In genomic region chr1:96538883-96539282, GRCh38 we compare ENCODE assay signal across 8 cellular contexts.
DNase-seq lines count a peak whose midpoint lies in the region; ATAC-seq and TF ChIP-seq lines count a peak whose summit lies in the region.

No MANE protein-coding gene starts in this region.

- H3K27ac Mint-ChIP-seq in T-helper 17 cell, result no peak overlapping the region

- no peaks in the 10 kb centered on the region for H3K36me3 ChIP-seq in BJ (ENCODE audit: control insufficient read depth, insufficient read depth, low read length)
- no peaks in the 10 kb centered on the region for H3K36me3 ChIP-seq in cardiac muscle cell

- peaks cover 16% of the 10 kb centered on the region for H3K4me1 ChIP-seq in cardiac muscle cell (ENCODE audit: low read depth)

- CTCF ChIA-PET in BJ (lab: Yijun Ruan, JAX), result interaction anchor here (0.6 to 1.6 kb wide), 7 partner anchors 13 to 1225 kb away, joined by 3 to 4 read pairs (median 4); no protein-coding TSS in a partner anchor

- H3K36me3 Mint-ChIP-seq in T-helper 17 cell (ENCODE audit: low read depth), result no peaks in the 10 kb centered on the region

- H3K27me3 ChIP-seq in BJ (ENCODE audit: control insufficient read depth, insufficient read depth, low read length) (no peaks in the 10 kb centered on the region), cardiac muscle cell (no peaks in the 10 kb centered on the region)

- POLR2A ChIA-PET in BJ (lab: Charles Lee), result interaction anchor here (0.7 kb wide), 2 partner anchors 31 to 192 kb away, joined by 3 read pairs; no protein-coding TSS in a partner anchor

- H3K9me3 ChIP-seq in cardiac muscle cell (ENCODE audit: low read depth) (no peaks in the 10 kb centered on the region), T-helper 17 cell (ENCODE audit: control insufficient read depth, low read length, poor library complexity, severe bottlenecking) (no peaks in the 10 kb centered on the region)

- no peak overlapping the region for H3K4me3 Mint-ChIP-seq in T-helper 17 cell

- H3K4me3 ChIP-seq in BJ (ENCODE audit: low read depth, low read length), result no peak overlapping the region
- H3K4me3 ChIP-seq in cardiac muscle cell, result no peak overlapping the region

- H3K27me3 Mint-ChIP-seq in T-helper 17 cell, result peaks cover 6% of the 10 kb centered on the region

- peaks cover 2% of the 10 kb centered on the region for H3K4me1 Mint-ChIP-seq in T-helper 17 cell

- ATAC-seq in T-helper 17 cell, result no peak

- DNase-seq in BJ (ENCODE audit: low read depth) (peak; percentile 87), amniotic stem cell (lab: John Stamatoyannopoulos, UW) (peak; percentile 49), cardiac muscle cell (ENCODE audit: low read depth in 1 of 2, low spot score in 1 of 2) (peak; percentile 12 to 98), renal cortical epithelial cell (ENCODE audit: low read depth) (peak; percentile 58), T-helper 17 cell (no peak), germinal center (ENCODE audit: low spot score) (no peak), NCI-H345 (lab: John Stamatoyannopoulos, UW) (no peak)
- DNase-seq in activated CD4-positive, CD25-positive, alpha-beta regulatory T cell (lab: John Stamatoyannopoulos, UW), result no peak

- TF ChIP-seq CTCF in BJ (IDR thresholded peaks at IDR 0.05; ENCODE audit: insufficient read depth, low read depth, low read length) (no peak), cardiac muscle cell (IDR thresholded peaks at IDR 0.05; ENCODE audit: low read depth, low read length) (no peak)

- peak overlapping the region; percentile 76 for H3K27ac ChIP-seq in cardiac muscle cell

Comparison
In these comparisons a context has a peak if more than half of its experiments do, and no peak if none do; other contexts are left out.
1. DNase-seq: peak in BJ (single experiment), amniotic stem cell (single experiment), cardiac muscle cell (2 of 2) and renal cortical epithelial cell (single experiment); none in T-helper 17 cell (0 of 3), germinal center (single experiment), NCI-H345 (single experiment) and activated CD4-positive, CD25-positive, alpha-beta regulatory T cell (0 of 4).